Comparison of ENCODE assay signal across 13 cellular contexts in the genomic region with DNA sequence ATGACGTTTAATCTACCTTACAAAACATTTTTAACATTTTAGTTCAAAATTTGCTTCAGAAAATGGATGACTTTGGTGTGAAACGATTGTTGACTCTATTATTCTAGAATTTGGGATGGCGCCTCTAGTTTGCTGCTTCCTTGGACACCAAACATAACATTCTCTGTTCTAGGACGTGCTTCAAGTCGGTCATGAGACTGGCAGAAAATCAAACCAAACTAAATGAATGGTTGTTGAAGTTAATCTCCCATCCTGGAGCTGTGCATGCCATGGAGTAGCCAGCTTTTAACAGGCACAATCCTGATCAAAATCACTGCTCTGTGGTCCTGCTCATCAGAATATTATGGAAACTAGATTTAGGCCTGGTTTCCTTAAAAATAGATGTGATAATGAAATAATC. TPM values are rescaled to one million over a fixed set of nuclear protein-coding genes. Genes with fewer than 3 reads are reported as not detected.
A peak's percentile ranks its signal among the peaks of the same experiment; 100 is the strongest.
DNase-seq lines count a peak whose midpoint lies in the region; ATAC-seq and TF ChIP-seq lines count a peak whose summit lies in the region.
"Had no signal": no experiment of that assay in that cellular context is flagged by ENCODE, and none has a peak within 500 bp of the region (broad histone marks: within the 10 kb centered on the region; RNA-seq: fewer than 3 reads in every experiment).

No MANE protein-coding gene starts in this region.

- peak overlapping the region; percentile 73 for H3K27ac ChIP-seq in smooth muscle cell (ENCODE audit: low read depth)
- H3K27ac ChIP-seq: BLaER1, testis had no signal

- H3K9me3 ChIP-seq in smooth muscle cell (replicated peaks; ENCODE audit: low read depth): no peaks in the 10 kb centered on the region
- H3K9me3 ChIP-seq: BLaER1, testis had no signal

- H3K79me2 ChIP-seq in smooth muscle cell (ENCODE audit: low read depth): peaks cover 12% of the 10 kb centered on the region

- DNase-seq in GM03348 (ENCODE audit: low spot score): peak; percentile 35
- DNase-seq in cardiac fibroblast (ENCODE audit: low read depth in 2 of 2): peak; percentile 38 to 59
- DNase-seq in hippocampal formation (lab: John Stamatoyannopoulos, UW): peak; percentile 42 to 84
- no peak for DNase-seq in smooth muscle cell (lab: John Stamatoyannopoulos, UW; ENCODE audit: unreplicated experiment)
- DNase-seq in activated naive CD4-positive, alpha-beta T cell treated with anti-CD3 and anti-CD28 coated beads, Interleukin-2, amount 10 ng/mL, durations not matched to agents 7 days and 5 days: no peak
- DNase-seq in EL: no peak
- DNase-seq: cerebellar nuclear complex; MV-4-11; naive thymus-derived CD8-positive, alpha-beta T cell; testis had no signal

- no peak overlapping the region for H3K27ac Mint-ChIP-seq in activated naive CD4-positive, alpha-beta T cell treated with anti-CD3 and anti-CD28 coated beads, Interleukin-2, amount 10 ng/mL, durations not matched to agents 7 days and 5 days

- H4K20me1 ChIP-seq in smooth muscle cell (ENCODE audit: low read depth): peaks cover 5% of the 10 kb centered on the region

- H3K9me3 Mint-ChIP-seq in activated naive CD4-positive, alpha-beta T cell treated with anti-CD3 and anti-CD28 coated beads, Interleukin-2, amount 10 ng/mL, durations not matched to agents 7 days and 5 days: no peaks in the 10 kb centered on the region
- H3K9me3 Mint-ChIP-seq: naive thymus-derived CD8-positive, alpha-beta T cell had no signal

- no peak overlapping the region for H3K9ac ChIP-seq in smooth muscle cell (ENCODE audit: low read depth)
- H3K9ac ChIP-seq: BLaER1 had no signal

- no peak overlapping the region for H3K4me3 Mint-ChIP-seq in activated naive CD4-positive, alpha-beta T cell treated with anti-CD3 and anti-CD28 coated beads, Interleukin-2, amount 10 ng/mL, durations not matched to agents 7 days and 5 days
- H3K4me3 Mint-ChIP-seq: naive thymus-derived CD8-positive, alpha-beta T cell had no signal

- H3K4me2 ChIP-seq in smooth muscle cell: peak overlapping the region; percentile 34
- H3K4me2 ChIP-seq: BLaER1 had no signal

- TF ChIP-seq CTCF in cardiac fibroblast (IDR thresholded peaks at IDR 0.05; ENCODE audit: low read depth, low read length) (no peak), smooth muscle cell (IDR thresholded peaks at IDR 0.05; ENCODE audit: borderline replicate concordance, insufficient read depth, poor library complexity, severe bottlenecking) (no peak)

- ATAC-seq in HG03039 (IDR thresholded peaks at IDR 0.05; ENCODE audit: unreplicated experiment): no peak
- no peak for ATAC-seq in GM21447 (IDR thresholded peaks at IDR 0.05; ENCODE audit: unreplicated experiment)
- ATAC-seq: naive thymus-derived CD8-positive, alpha-beta T cell had no signal

- no peaks in the 10 kb centered on the region for H3K4me1 ChIP-seq in smooth muscle cell (ENCODE audit: low read depth)
- H3K4me1 ChIP-seq: testis had no signal

- no peak overlapping the region for H2AFZ ChIP-seq in smooth muscle cell (ENCODE audit: low read depth)

- WGBS in smooth muscle cell (ENCODE audit: low lambda C conversion rate): 91% methylated on average over 5 of the region's 5 CpGs

- H3K27me3 Mint-ChIP-seq in activated naive CD4-positive, alpha-beta T cell treated with anti-CD3 and anti-CD28 coated beads, Interleukin-2, amount 10 ng/mL, durations not matched to agents 7 days and 5 days: peaks cover under 1% of the 10 kb centered on the region
- H3K27me3 Mint-ChIP-seq: naive thymus-derived CD8-positive, alpha-beta T cell had no signal

- peaks cover 6% of the 10 kb centered on the region for H3K36me3 Mint-ChIP-seq in activated naive CD4-positive, alpha-beta T cell treated with anti-CD3 and anti-CD28 coated beads, Interleukin-2, amount 10 ng/mL, durations not matched to agents 7 days and 5 days

- H3K27me3 ChIP-seq in smooth muscle cell (ENCODE audit: low read depth): no peaks in the 10 kb centered on the region
- H3K27me3 ChIP-seq: BLaER1, testis had no signal

- peaks cover 14% of the 10 kb centered on the region for H3K4me1 Mint-ChIP-seq in activated naive CD4-positive, alpha-beta T cell treated with anti-CD3 and anti-CD28 coated beads, Interleukin-2, amount 10 ng/mL, durations not matched to agents 7 days and 5 days

- H3K36me3 ChIP-seq in smooth muscle cell (ENCODE audit: low read depth): no peaks in the 10 kb centered on the region
- H3K36me3 ChIP-seq: BLaER1 had no signal

- no peaks in the 10 kb centered on the region for H3F3A ChIP-seq in smooth muscle cell (ENCODE audit: low read depth)

- CTCF ChIA-PET in activated naive CD4-positive, alpha-beta T cell treated with anti-CD3 and anti-CD28 coated beads, Interleukin-2, amount 10 ng/mL, durations not matched to agents 7 days and 5 days (lab: Charles Lee): no interaction called here

- H3K4me3 ChIP-seq in cardiac fibroblast (replicated peaks in 1 of 2; ENCODE audit: low read depth in 2 of 2, low read length in 2 of 2) (no peak overlapping the region), smooth muscle cell (no peak overlapping the region)
- H3K4me3 ChIP-seq: BLaER1, testis had no signal

RNA-seq across cellular contexts. Expression of gene LRRFIP2, which starts 9.6 kb away (rescaled TPM):
- 34.6 and 44.2 TPM in 2 replicates for total RNA-seq in smooth muscle cell
- 25.6 and 36.0 TPM in 2 replicates for polyA plus RNA-seq in smooth muscle cell

RNA-seq across cellular contexts. Expression of gene GOLGA4, which starts 59.1 kb away (rescaled TPM):
- total RNA-seq in smooth muscle cell: 95.7 and 103 TPM in 2 replicates
- 53.8 and 71.2 TPM in 2 replicates for polyA plus RNA-seq in smooth muscle cell

Comparison
In these comparisons a context has a peak if more than half of its experiments do, and no peak if none do; other contexts are left out.
1. DNase-seq: peak in GM03348 (single experiment), cardiac fibroblast (2 of 2) and hippocampal formation (2 of 2); none in smooth muscle cell (single experiment), activated naive CD4-positive, alpha-beta T cell treated with anti-CD3 and anti-CD28 coated beads, Interleukin-2, amount 10 ng/mL, durations not matched to agents 7 days and 5 days (single experiment) and EL (single experiment).